In genomic region chr18:45626330-45627203, GRCh38 we compare ENCODE assay signal across 11 cellular contexts. TPM values are rescaled to one million over a fixed set of nuclear protein-coding genes. Genes with fewer than 3 reads are reported as not detected.
DNase-seq lines count a peak whose midpoint lies in the region; ATAC-seq, FAIRE-seq and TF ChIP-seq lines count a peak whose summit lies in the region.
"Had no signal": no experiment of that assay in that cellular context is flagged by ENCODE, and none has a peak within 500 bp of the region (broad histone marks: within the 10 kb centered on the region; RNA-seq: fewer than 3 reads in every experiment).

No MANE protein-coding gene starts in this region.

- TF ChIP-seq CTCF in brain microvascular endothelial cell (IDR thresholded peaks at IDR 0.05; ENCODE audit: low read depth, low read length, missing control alignments) (no peak), Peyer's patch (IDR thresholded peaks at IDR 0.05) (no peak), right lobe of liver (IDR thresholded peaks at IDR 0.05) (no peak)

- H3K27ac ChIP-seq in brain microvascular endothelial cell: no peak overlapping the region
- H3K27ac ChIP-seq in Peyer's patch: no peak overlapping the region
- H3K27ac ChIP-seq in right lobe of liver: no peak overlapping the region
- H3K27ac ChIP-seq: lower lobe of right lung had no signal

- no peak for FAIRE-seq in HTR-8/SVneo (lab: Jason Lieb, UNC)

- WGBS in right lobe of liver (ENCODE audit: insufficient coverage, low coverage, low lambda C conversion rate, missing lambda C conversion rate): 35% methylated on average over 6 of the region's 10 CpGs

- no peak for ATAC-seq in right lobe of liver
- ATAC-seq in GM18909 (IDR thresholded peaks at IDR 0.05; ENCODE audit: poor library complexity, unreplicated experiment): no peak
- ATAC-seq: HCT116 had no signal

- in situ Hi-C loops in ACHN (cut with HindIII; ENCODE audit: low pct_ligation_motif_present, low pct_unique_long_range_greater_than_20kb, low sequenced_read_pairs) (no loop called here), brain microvascular endothelial cell (cut with HindIII; ENCODE audit: low pct_ligation_motif_present, low sequenced_read_pairs) (no loop called here)

- DNase-seq in ACHN (peak; percentile 32), HTR-8/SVneo (ENCODE audit: insufficient read length, low spot score) (peak; percentile 13), brain microvascular endothelial cell (peak; percentile 29), left kidney (ENCODE audit: low read depth, low spot score) (peak; percentile 76), Peyer's patch (no peak), right lobe of liver (no peak), NCI-H1092 (lab: John Stamatoyannopoulos, UW) (no peak)
- DNase-seq: CD4-positive, alpha-beta T cell; lower lobe of right lung had no signal

- no peak overlapping the region for H3K4me3 ChIP-seq in brain microvascular endothelial cell (ENCODE audit: low read depth, low read length)
- no peak overlapping the region for H3K4me3 ChIP-seq in Peyer's patch
- H3K4me3 ChIP-seq in right lobe of liver: no peak overlapping the region
- H3K4me3 ChIP-seq: lower lobe of right lung had no signal

- H3K9me3 ChIP-seq in Peyer's patch: no peaks in the 10 kb centered on the region
- no peaks in the 10 kb centered on the region for H3K9me3 ChIP-seq in right lobe of liver
- H3K9me3 ChIP-seq: lower lobe of right lung had no signal

- intact Hi-C loops in right lobe of liver (cut with DNase I): no loop called here

- H3K36me3 ChIP-seq in brain microvascular endothelial cell (replicated peaks) (no peaks in the 10 kb centered on the region), Peyer's patch (no peaks in the 10 kb centered on the region), right lobe of liver (no peaks in the 10 kb centered on the region)
- H3K36me3 ChIP-seq: lower lobe of right lung had no signal

- H3K4me1 ChIP-seq in Peyer's patch: no peaks in the 10 kb centered on the region
- H3K4me1 ChIP-seq in right lobe of liver: no peaks in the 10 kb centered on the region
- H3K4me1 ChIP-seq: lower lobe of right lung had no signal

- H3K27me3 ChIP-seq in brain microvascular endothelial cell (replicated peaks) (peaks cover 4% of the 10 kb centered on the region), Peyer's patch (no peaks in the 10 kb centered on the region), right lobe of liver (no peaks in the 10 kb centered on the region)

- TF ChIP-seq POLR2A in Peyer's patch (IDR thresholded peaks at IDR 0.05): no peak
- no peak for TF ChIP-seq POLR2A in right lobe of liver (IDR thresholded peaks at IDR 0.05)

RNA-seq across cellular contexts. Expression of gene SLC14A2, which starts 11.3 kb away (rescaled TPM):
- total RNA-seq in Peyer's patch (1 to 10 TPM in 1 of 4 donors, under 1 TPM in 2, not detected in 1; 0.18 to 1.9 (median 0.54) TPM), right lobe of liver (under 1 TPM in 3 of 6 experiments, not detected in 3; 0.04 to 0.10 (median 0.07) TPM)
- total RNA-seq: CD4-positive, alpha-beta T cell; lower lobe of right lung had no signal

Comparison
In these comparisons a context has a peak if more than half of its experiments do, and no peak if none do; other contexts are left out.
1. DNase-seq: peak in ACHN (single experiment), HTR-8/SVneo (single experiment), brain microvascular endothelial cell (single experiment) and left kidney (single experiment); none in Peyer's patch (0 of 3), right lobe of liver (0 of 3) and NCI-H1092 (single experiment).